ENCODE assay signal across 9 cellular contexts in the genomic region with DNA sequence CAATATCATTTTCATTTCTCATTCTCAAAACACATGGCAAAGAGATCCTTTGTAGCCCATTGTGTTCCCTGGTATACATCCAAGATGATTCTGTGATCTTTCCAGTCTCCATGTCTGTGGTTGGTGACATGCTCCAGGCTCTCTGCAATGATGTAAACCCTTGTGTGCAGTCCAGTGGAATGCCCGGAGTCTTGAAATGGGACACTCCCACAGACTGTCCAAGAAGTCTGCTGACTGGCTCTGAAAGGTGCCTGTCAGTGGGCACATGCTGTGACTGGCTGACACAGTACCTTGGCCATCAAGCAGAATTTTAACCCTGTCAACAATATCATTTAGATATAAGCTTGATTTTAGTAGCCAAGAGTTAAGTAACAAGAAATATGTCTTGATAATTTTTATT.
A peak's percentile ranks its signal among the peaks of the same experiment; 100 is the strongest.
DNase-seq lines count a peak whose midpoint lies in the region; ATAC-seq, FAIRE-seq and TF ChIP-seq lines count a peak whose summit lies in the region.
"Had no signal": no experiment of that assay in that cellular context is flagged by ENCODE, and none has a peak within 500 bp of the region (broad histone marks: within the 10 kb centered on the region; RNA-seq: fewer than 3 reads in every experiment).

No MANE protein-coding gene starts in this region.

- H3K4me3 ChIP-seq in bronchial epithelial cell (ENCODE audit: low read depth, low read length) = no peak overlapping the region

- ATAC-seq in HG03432 (IDR thresholded peaks at IDR 0.05; ENCODE audit: unreplicated experiment) (no peak), HG02973 (IDR thresholded peaks at IDR 0.05; ENCODE audit: unreplicated experiment) (no peak)

- H3K36me3 Mint-ChIP-seq in HFFc6 (ENCODE audit: low read depth) (peaks cover 57% of the 10 kb centered on the region), type B pancreatic cell (no peaks in the 10 kb centered on the region)
- H3K36me3 Mint-ChIP-seq in activated naive CD4-positive, alpha-beta T cell treated with anti-CD3 and anti-CD28 coated beads, Interleukin-2, amount 10 ng/mL, durations not matched to agents 7 days and 5 days = no peaks in the 10 kb centered on the region

- CTCF ChIA-PET in activated naive CD4-positive, alpha-beta T cell treated with anti-CD3 and anti-CD28 coated beads, Interleukin-2, amount 10 ng/mL, durations not matched to agents 7 days and 5 days (lab: Charles Lee) = no interaction called here

- peaks cover 3% of the 10 kb centered on the region for H3K27me3 ChIP-seq in bronchial epithelial cell (ENCODE audit: control insufficient read depth, insufficient read depth, low read length)

- DNase-seq in HFFc6 (peak; percentile 91), bronchial epithelial cell (ENCODE audit: low read depth) (peak; percentile 62), iris pigment epithelial cell (ENCODE audit: low read depth) (peak; percentile 78), superior temporal gyrus (ENCODE audit: extremely low spot score) (peak; percentile 94), type B pancreatic cell (ENCODE audit: extremely low spot score, unreplicated experiment) (no peak)
- no peak for DNase-seq in activated naive CD4-positive, alpha-beta T cell treated with anti-CD3 and anti-CD28 coated beads, Interleukin-2, amount 10 ng/mL, durations not matched to agents 7 days and 5 days

- FAIRE-seq in bronchial epithelial cell (lab: Jason Lieb, UNC) = no peak

- H3K4me1 Mint-ChIP-seq in HFFc6 (ENCODE audit: low read depth) (peaks cover 26% of the 10 kb centered on the region), type B pancreatic cell (ENCODE audit: unreplicated experiment) (peaks cover 4% of the 10 kb centered on the region)
- H3K4me1 Mint-ChIP-seq in activated naive CD4-positive, alpha-beta T cell treated with anti-CD3 and anti-CD28 coated beads, Interleukin-2, amount 10 ng/mL, durations not matched to agents 7 days and 5 days = no peaks in the 10 kb centered on the region

- no peak for TF ChIP-seq CTCF in HFFc6 (IDR thresholded peaks at IDR 0.05)
- no peak for TF ChIP-seq CTCF in bronchial epithelial cell (IDR thresholded peaks at IDR 0.05; ENCODE audit: insufficient read depth, low read length, severe bottlenecking)
- no peak for TF ChIP-seq CTCF in type B pancreatic cell (conservative IDR thresholded peaks at IDR 0.05)

- peak overlapping the region; percentile 81 for H3K27ac Mint-ChIP-seq in HFFc6
- H3K27ac Mint-ChIP-seq in type B pancreatic cell = no peak overlapping the region
- no peak overlapping the region for H3K27ac Mint-ChIP-seq in activated naive CD4-positive, alpha-beta T cell treated with anti-CD3 and anti-CD28 coated beads, Interleukin-2, amount 10 ng/mL, durations not matched to agents 7 days and 5 days
- H3K27ac Mint-ChIP-seq: T-helper 1 cell treated with Interleukin-12 subunit alpha and Interleukin-12 subunit beta and Interleukin-4 antibody, amounts not matched to agents 30 μg/mL and 1 μg/mL, for 36 hours had no signal

- H3K9me3 Mint-ChIP-seq in HFFc6 = no peaks in the 10 kb centered on the region
- H3K9me3 Mint-ChIP-seq in type B pancreatic cell = no peaks in the 10 kb centered on the region
- no peaks in the 10 kb centered on the region for H3K9me3 Mint-ChIP-seq in activated naive CD4-positive, alpha-beta T cell treated with anti-CD3 and anti-CD28 coated beads, Interleukin-2, amount 10 ng/mL, durations not matched to agents 7 days and 5 days
- H3K9me3 Mint-ChIP-seq: T-helper 1 cell treated with Interleukin-12 subunit alpha and Interleukin-12 subunit beta and Interleukin-4 antibody, amounts not matched to agents 30 μg/mL and 1 μg/mL, for 36 hours had no signal

- H3K4me3 Mint-ChIP-seq in HFFc6 (no peak overlapping the region), type B pancreatic cell (no peak overlapping the region)
- no peak overlapping the region for H3K4me3 Mint-ChIP-seq in activated naive CD4-positive, alpha-beta T cell treated with anti-CD3 and anti-CD28 coated beads, Interleukin-2, amount 10 ng/mL, durations not matched to agents 7 days and 5 days
- H3K4me3 Mint-ChIP-seq: T-helper 1 cell treated with Interleukin-12 subunit alpha and Interleukin-12 subunit beta and Interleukin-4 antibody, amounts not matched to agents 30 μg/mL and 1 μg/mL, for 36 hours had no signal

- H3K27me3 Mint-ChIP-seq in HFFc6 (ENCODE audit: insufficient read depth) (no peaks in the 10 kb centered on the region), type B pancreatic cell (no peaks in the 10 kb centered on the region)
- peaks cover 10% of the 10 kb centered on the region for H3K27me3 Mint-ChIP-seq in activated naive CD4-positive, alpha-beta T cell treated with anti-CD3 and anti-CD28 coated beads, Interleukin-2, amount 10 ng/mL, durations not matched to agents 7 days and 5 days

- H3K36me3 ChIP-seq in bronchial epithelial cell (ENCODE audit: control insufficient read depth, insufficient read depth, low read length) = no peaks in the 10 kb centered on the region

Comparison
In these comparisons a context has a peak if more than half of its experiments do, and no peak if none do; other contexts are left out.
1. DNase-seq: peak in HFFc6 (single experiment), bronchial epithelial cell (single experiment), iris pigment epithelial cell (single experiment) and superior temporal gyrus (single experiment); none in type B pancreatic cell (single experiment) and activated naive CD4-positive, alpha-beta T cell treated with anti-CD3 and anti-CD28 coated beads, Interleukin-2, amount 10 ng/mL, durations not matched to agents 7 days and 5 days (single experiment).